In the genomic region with DNA sequence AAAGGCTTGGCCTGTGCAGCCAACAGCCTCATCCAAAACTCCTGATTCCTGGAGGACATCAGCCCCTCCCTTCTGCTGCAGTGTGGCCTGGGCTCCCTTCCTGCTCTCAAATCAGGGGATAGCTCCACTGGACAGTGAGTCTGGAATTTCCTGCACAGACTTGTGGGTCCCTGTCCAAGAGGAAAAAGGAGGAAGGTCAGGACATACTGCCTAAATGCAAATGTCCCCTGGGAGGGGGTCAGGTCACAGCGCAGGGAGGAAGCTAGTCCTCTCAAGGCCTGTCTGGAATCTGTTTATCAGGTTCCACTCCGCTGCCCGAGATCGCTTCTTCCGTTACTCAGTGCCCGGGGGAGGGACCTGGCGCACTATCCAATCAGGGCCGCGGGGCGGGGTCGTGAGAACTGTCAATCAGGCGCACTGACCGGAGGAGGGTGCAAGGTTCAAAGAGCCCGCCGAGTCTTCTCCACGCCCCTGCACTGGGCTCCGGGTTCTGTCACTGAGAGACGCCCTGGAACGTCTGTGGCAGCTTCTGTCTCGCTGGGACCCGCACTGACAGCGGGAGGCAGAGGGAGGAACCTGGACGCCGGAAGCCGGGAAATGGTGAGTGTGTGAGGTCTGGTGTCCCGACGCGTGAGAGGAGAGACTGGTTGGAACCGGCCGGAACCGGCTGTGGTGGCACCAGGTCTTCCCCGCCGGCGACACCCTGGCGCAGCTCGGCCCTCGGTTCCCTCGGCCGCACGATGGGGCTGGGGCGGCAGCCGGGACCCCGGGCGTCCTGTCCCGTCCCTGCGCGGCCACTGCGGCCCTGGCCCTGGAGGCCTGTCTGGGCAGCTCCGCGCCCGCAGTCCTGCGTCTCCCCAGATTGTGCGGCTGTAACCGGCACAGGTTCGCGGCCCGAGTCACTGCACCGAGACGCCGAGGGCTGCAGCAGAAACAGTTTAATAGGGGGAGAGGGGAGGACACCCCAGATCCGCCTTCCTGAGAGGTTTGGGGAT, we compare ENCODE assay signal across 8 cellular contexts. TPM values are rescaled to one million over a fixed set of nuclear protein-coding genes. Genes with fewer than 3 reads are reported as not detected.
DNase-seq lines count a peak whose midpoint lies in the region; ATAC-seq and TF ChIP-seq lines count a peak whose summit lies in the region.

A gene (plus strand): TSS at position 404 of the 995 bp plus-strand sequence. CDS start 194 bp downstream, at position 598.

- H2BK5ac ChIP-seq in mesenchymal stem cell (ENCODE audit: low read depth, low read length, poor library complexity, severe bottlenecking): peak within 1 kb of the TSS; percentile 76

- peaks cover 9% of the 10 kb centered on the region for H3K9me3 ChIP-seq in CD4-positive, alpha-beta T cell (ENCODE audit: control insufficient read depth, low read length)
- peaks cover 24% of the 10 kb centered on the region for H3K9me3 ChIP-seq in mesenchymal stem cell (ENCODE audit: control insufficient read depth, low read length)

- CTCF ChIA-PET in CD4-positive, alpha-beta T cell (lab: Charles Lee): interaction anchor here (0.6 to 1.7 kb wide), 2 partner anchors 27 to 293 kb away, joined by 3 to 5 read pairs; no protein-coding TSS in a partner anchor

- POLR2A ChIA-PET in CD4-positive, alpha-beta T cell (lab: Charles Lee): interaction anchor here (0.8 to 1.6 kb wide), 6 partner anchors 21 to 158 kb away, joined by 3 to 9 read pairs (median 5); a partner anchor contains a TSS

- peak within 1 kb of the TSS; percentile 99 for H2AFZ ChIP-seq in mesenchymal stem cell (ENCODE audit: low read depth, low read length)

- ATAC-seq in CD4-positive, alpha-beta T cell (ENCODE audit: poor library complexity): peak; percentile 93
- peak; percentile 90 for ATAC-seq in GM19455 (IDR thresholded peaks at IDR 0.05; ENCODE audit: unreplicated experiment)
- ATAC-seq in effector memory CD8-positive, alpha-beta T cell (replicated peaks): peak; percentile 93

- H3K27ac ChIP-seq in CD4-positive, alpha-beta T cell (ENCODE audit: low read depth, low read length): peak within 1 kb of the TSS; percentile 65
- H3K27ac ChIP-seq in HL-60 (replicated peaks) (peak within 1 kb of the TSS; percentile 78), mesenchymal stem cell (ENCODE audit: low read length, poor library complexity, severe bottlenecking) (peak within 1 kb of the TSS; percentile 70)

- H4K8ac ChIP-seq in mesenchymal stem cell (ENCODE audit: low read length): peak within 1 kb of the TSS; percentile 98

- H3K27me3 Mint-ChIP-seq in CD4-positive, alpha-beta T cell: peaks cover 15% of the 10 kb centered on the region
- peaks cover 0 to 15% of the 10 kb centered on the region in 2 donors for H3K27me3 Mint-ChIP-seq in effector memory CD8-positive, alpha-beta T cell

- no peak within 1 kb of the TSS for H2BK12ac ChIP-seq in mesenchymal stem cell (ENCODE audit: low read length in 2 of 2)

- H3K36me3 ChIP-seq in mesenchymal stem cell (ENCODE audit: control insufficient read depth in 1 of 2, insufficient read depth in 2 of 2, low read depth in 1 of 2, low read length in 2 of 2): peaks cover 0 to 3% of the 10 kb centered on the region in 2 experiments

- peak within 1 kb of the TSS; percentile 98 for H3K9ac ChIP-seq in mesenchymal stem cell (ENCODE audit: low read length)

- peak within 1 kb of the TSS; percentile 79 to 85 for H3K23ac ChIP-seq in mesenchymal stem cell (ENCODE audit: low read length in 2 of 2)

- peak within 1 kb of the TSS; percentile 95 to 97 for H3K18ac ChIP-seq in mesenchymal stem cell (ENCODE audit: low read depth in 1 of 2, low read length in 2 of 2)

- intact Hi-C loops in CD4-positive, alpha-beta T cell (cut with DNase I, micrococcal nuclease): no loop called here

- H3K4me1 ChIP-seq in mesenchymal stem cell (ENCODE audit: control insufficient read depth, insufficient read depth, low read depth, low read length): peaks cover 9% of the 10 kb centered on the region

- no peak within 1 kb of the TSS for H3K4me3 ChIP-seq in HL-60 (replicated peaks; ENCODE audit: insufficient read depth, low read length)
- H3K4me3 ChIP-seq in mesenchymal stem cell (ENCODE audit: insufficient read depth in 1 of 2, low read depth in 1 of 2, low read length in 2 of 2): peak within 1 kb of the TSS; percentile 66 to 94

- H2BK120ac ChIP-seq in mesenchymal stem cell (ENCODE audit: low read depth, low read length): peak within 1 kb of the TSS; percentile 34

- H3K27me3 ChIP-seq in CD4-positive, alpha-beta T cell (ENCODE audit: control insufficient read depth, insufficient read depth, low read length): no peaks in the 10 kb centered on the region
- H3K27me3 ChIP-seq in HL-60 (ENCODE audit: insufficient read depth, poor library complexity, severe bottlenecking) (no peaks in the 10 kb centered on the region), mesenchymal stem cell (ENCODE audit: control insufficient read depth in 1 of 2, insufficient read depth in 1 of 2, low read length in 2 of 2) (no peaks in the 10 kb centered on the region)

- H3K36me3 Mint-ChIP-seq in CD4-positive, alpha-beta T cell (ENCODE audit: low read depth): peaks cover 52% of the 10 kb centered on the region
- peaks cover 11% of the 10 kb centered on the region for H3K36me3 Mint-ChIP-seq in effector memory CD8-positive, alpha-beta T cell (ENCODE audit: insufficient read depth)

- H3K79me1 ChIP-seq in mesenchymal stem cell (replicated peaks; ENCODE audit: low read length, poor library complexity, severe bottlenecking): peaks cover 9% of the 10 kb centered on the region

- peak within 1 kb of the TSS in 1 of 2 experiments; percentile 95 for H3K4ac ChIP-seq in mesenchymal stem cell (ENCODE audit: low read depth in 1 of 2, low read length in 2 of 2)

- 3% methylated on average over 50 of the region's 61 CpGs for WGBS in mesenchymal stem cell

- H3K4me2 ChIP-seq in mesenchymal stem cell (ENCODE audit: low read length, poor library complexity, severe bottlenecking): peak within 1 kb of the TSS; percentile 92

- H3K9me3 Mint-ChIP-seq in CD4-positive, alpha-beta T cell: peaks cover 20% of the 10 kb centered on the region
- H3K9me3 Mint-ChIP-seq in effector memory CD8-positive, alpha-beta T cell: peaks cover 4 to 9% of the 10 kb centered on the region in 2 donors

- DNase-seq in CD4-positive, alpha-beta T cell: peak; percentile 80 to 92 (median 87)
- DNase-seq in HL-60 (ENCODE audit: low read depth in 1 of 2, low spot score in 1 of 2) (peak in 1 of 2 experiments; percentile 96), mesenchymal stem cell (peak; percentile 95)
- peak; percentile 78 for DNase-seq in NK-92 treated with Interleukin-12 subunit alpha and Interleukin-12 subunit beta, amount 100 ng/mL, for 24 hours (lab: John Stamatoyannopoulos, UW)
- DNase-seq in activated CD8-positive, alpha-beta memory T cell treated with anti-CD3 and anti-CD28 coated beads for 48 hours (ENCODE audit: low read depth in 2 of 3, low spot score in 2 of 3): peak; percentile 80 to 92 (median 92)
- peak; percentile 83 to 90 (median 83) for DNase-seq in effector memory CD8-positive, alpha-beta T cell
- DNase-seq in stimulated activated CD8-positive, alpha-beta memory T cell treated with anti-CD3 and anti-CD28 coated beads, Interleukin-12 subunit alpha, Interleukin-12 subunit beta, amount 100 ng/mL, for 1 hour (ENCODE audit: low read depth): peak; percentile 90

- no peak within 1 kb of the TSS for H2AK5ac ChIP-seq in mesenchymal stem cell (ENCODE audit: low read length, severe bottlenecking)

- H4K91ac ChIP-seq in mesenchymal stem cell (ENCODE audit: low read length): peak within 1 kb of the TSS; percentile 90

- peak within 1 kb of the TSS; percentile 88 for H3K27ac Mint-ChIP-seq in CD4-positive, alpha-beta T cell
- peak within 1 kb of the TSS; percentile 92 to 96 for H3K27ac Mint-ChIP-seq in effector memory CD8-positive, alpha-beta T cell

- no peak for TF ChIP-seq CTCF in CD4-positive, alpha-beta T cell (IDR thresholded peaks at IDR 0.05)
- no peak for TF ChIP-seq CTCF in HL-60 (IDR thresholded peaks at IDR 0.05; ENCODE audit: insufficient read depth, low read length)

- peak within 1 kb of the TSS; percentile 98 for H3K4me3 Mint-ChIP-seq in CD4-positive, alpha-beta T cell
- peak within 1 kb of the TSS; percentile 91 to 94 for H3K4me3 Mint-ChIP-seq in effector memory CD8-positive, alpha-beta T cell

- H2BK15ac ChIP-seq in mesenchymal stem cell (ENCODE audit: low read depth, poor library complexity, severe bottlenecking): peak within 1 kb of the TSS; percentile 90

- peak within 1 kb of the TSS in 1 of 2 experiments; percentile 81 for H3K14ac ChIP-seq in mesenchymal stem cell (ENCODE audit: low read length in 2 of 2)

- peaks cover 23% of the 10 kb centered on the region for H3K4me1 Mint-ChIP-seq in CD4-positive, alpha-beta T cell (ENCODE audit: low read depth)
- H3K4me1 Mint-ChIP-seq in effector memory CD8-positive, alpha-beta T cell (ENCODE audit: low read depth in 2 of 2): peaks cover 16 to 20% of the 10 kb centered on the region in 2 donors

RNA-seq across cellular contexts. Expression of the gene that starts here (rescaled TPM):
- total RNA-seq in CD4-positive, alpha-beta T cell: 1 to 10 TPM; 2.6 to 4.1 TPM
- polyA plus RNA-seq in mesenchymal stem cell (2013, experiment 1 of 2): 2.3 TPM
- polyA plus RNA-seq in mesenchymal stem cell (2013, experiment 2 of 2): 2.0 TPM
